ENCODE assay signal across 2 cellular contexts in genomic region chr14:101620039-101620788, GRCh38.
TF ChIP-seq lines count a peak whose summit lies in the region.

No MANE protein-coding gene starts in this region.

TF ChIP-seq in HepG2, 621 proteins besides CTCF, POLR2A, EP300 and RAD21:
- TF ChIP-seq ZNF18 (CRISPR knock-in tag; IDR thresholded peaks at IDR 0.05; ENCODE audit: insufficient replicate concordance) (no peak), ZC3H13 (CRISPR knock-in tag; IDR thresholded peaks at IDR 0.05) (no peak), LCORL (IDR thresholded peaks at IDR 0.05) (no peak), LCORL (CRISPR knock-in tag; IDR thresholded peaks at IDR 0.05) (no peak), BORCS8-MEF2B (CRISPR knock-in tag; IDR thresholded peaks at IDR 0.05) (no peak), GPN1 (CRISPR knock-in tag; IDR thresholded peaks at IDR 0.05; ENCODE audit: borderline replicate concordance) (no peak), MTA1 (CRISPR knock-in tag; IDR thresholded peaks at IDR 0.05; ENCODE audit: borderline replicate concordance) (no peak), ZFX (CRISPR knock-in tag; IDR thresholded peaks at IDR 0.05; ENCODE audit: low read depth) (no peak), ZNF780A (CRISPR knock-in tag; IDR thresholded peaks at IDR 0.05) (no peak), HNF1A (IDR thresholded peaks at IDR 0.05; ENCODE audit: low read depth) (no peak), HNF1A (CRISPR knock-in tag; IDR thresholded peaks at IDR 0.05; ENCODE audit: borderline replicate concordance) (no peak), FOXP4 (CRISPR knock-in tag; IDR thresholded peaks at IDR 0.05) (no peak), POGK (CRISPR knock-in tag; conservative IDR thresholded peaks at IDR 0.05) (no peak), PTBP1 (IDR thresholded peaks at IDR 0.05; ENCODE audit: low read depth, low read length, poor library complexity, severe bottlenecking) (no peak), BATF2 (CRISPR knock-in tag; IDR thresholded peaks at IDR 0.05) (no peak)

TF ChIP-seq in K562, 482 proteins besides CTCF, POLR2A, EP300 and RAD21:
- TF ChIP-seq ATF6 (CRISPR knock-in tag; IDR thresholded peaks at IDR 0.05), result no peak
- TF ChIP-seq ZFP30 (CRISPR knock-in tag; IDR thresholded peaks at IDR 0.05; ENCODE audit: borderline replicate concordance), result no peak
- TF ChIP-seq ZNF639 (CRISPR knock-in tag; conservative IDR thresholded peaks at IDR 0.05 in 1 of 2, IDR thresholded peaks at IDR 0.05 in 1 of 2), result no peak
- no peak for TF ChIP-seq ZNF134 (CRISPR knock-in tag; conservative IDR thresholded peaks at IDR 0.05)
TF ChIP-seq in K562: peak in this region for 0.
